ENCODE assay signal across 1 cellular context in the genomic region with DNA sequence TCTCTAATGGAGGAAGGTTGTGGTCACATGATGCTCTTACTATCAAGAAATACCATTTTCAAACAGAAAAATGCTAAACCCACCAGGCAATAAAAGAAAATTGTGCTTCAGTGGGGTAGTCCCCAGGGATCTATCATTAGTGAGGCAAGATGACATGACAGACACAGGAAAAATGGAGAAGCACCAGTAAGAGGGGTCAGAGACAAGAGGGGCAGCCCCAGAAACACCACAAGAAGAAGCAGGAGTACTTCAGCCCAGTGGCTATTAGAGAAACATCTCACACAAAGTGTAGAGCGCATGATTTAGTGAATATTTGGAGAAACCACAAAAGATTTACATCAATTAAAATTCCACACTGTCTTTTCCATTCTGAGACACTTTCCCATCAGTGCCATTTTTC.
TF ChIP-seq lines count a peak whose summit lies in the region.

No MANE protein-coding gene starts in this region.

TF ChIP-seq in K562, 482 proteins besides CTCF, POLR2A, EP300 and RAD21:
- no peak for TF ChIP-seq SIN3A (IDR thresholded peaks at IDR 0.05; ENCODE audit: borderline replicate concordance in 2 of 2, control insufficient read depth in 1 of 2, low read depth in 2 of 2, low read length in 2 of 2)
- TF ChIP-seq, protein P1, sequence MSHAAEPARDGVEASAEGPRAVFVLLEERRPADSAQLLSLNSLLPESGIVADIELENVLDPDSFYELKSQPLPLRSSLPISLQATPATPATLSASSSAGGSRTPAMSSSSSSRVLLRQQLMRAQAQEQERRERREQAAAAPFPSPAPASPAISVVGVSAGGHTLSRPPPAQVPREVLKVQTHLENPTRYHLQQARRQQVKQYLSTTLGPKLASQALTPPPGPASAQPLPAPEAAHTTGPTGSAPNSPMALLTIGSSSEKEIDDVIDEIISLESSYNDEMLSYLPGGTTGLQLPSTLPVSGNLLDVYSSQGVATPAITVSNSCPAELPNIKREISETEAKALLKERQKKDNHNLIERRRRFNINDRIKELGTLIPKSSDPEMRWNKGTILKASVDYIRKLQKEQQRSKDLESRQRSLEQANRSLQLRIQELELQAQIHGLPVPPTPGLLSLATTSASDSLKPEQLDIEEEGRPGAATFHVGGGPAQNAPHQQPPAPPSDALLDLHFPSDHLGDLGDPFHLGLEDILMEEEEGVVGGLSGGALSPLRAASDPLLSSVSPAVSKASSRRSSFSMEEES (CRISPR knock-in tag; IDR thresholded peaks at IDR 0.05): 0 out of 2 replicates have a peak, but pooled peaks have one; percentile 5
